8 cellular contexts compared by ENCODE assay signal in genomic region chr7:100890640-100891521, GRCh38. TPM values are rescaled to one million over a fixed set of nuclear protein-coding genes. Genes with fewer than 3 reads are reported as not detected.
DNase-seq lines count a peak whose midpoint lies in the region; ATAC-seq, FAIRE-seq and TF ChIP-seq lines count a peak whose summit lies in the region.

No MANE protein-coding gene starts in this region.

- FAIRE-seq in pancreas (lab: Jason Lieb, UNC), result no peak

- H3K36me3 ChIP-seq in DOHH2 (ENCODE audit: control insufficient read depth, low read length) (peaks cover 33% of the 10 kb centered on the region), PC-9 (ENCODE audit: low read depth) (peaks cover 11% of the 10 kb centered on the region), esophagus (ENCODE audit: control insufficient read depth in 2 of 2, insufficient read depth in 2 of 2, low read length in 1 of 2) (peaks cover 10 to 23% of the 10 kb centered on the region in 2 donors), pancreas (peaks cover 0 to 19% (median 6%) of the 10 kb centered on the region in 3 donors)

- TF ChIP-seq CTCF in DOHH2 (IDR thresholded peaks at IDR 0.05; ENCODE audit: low read depth, low read length, poor library complexity, severe bottlenecking) (no peak), PC-9 (conservative IDR thresholded peaks at IDR 0.05) (no peak; the same call in 1 of the 2 replicates), pancreas (IDR thresholded peaks at IDR 0.05) (no peak)

- DNase-seq in PC-9 (no peak), pancreas (peak in 3 of 6 donors; percentile 17 to 79 (median 55)), SHP77 treated with DMSO at 0.1 percent for 48 hours (lab: John Stamatoyannopoulos, UW) (no peak), NCI-H1105 treated with DMSO at 0.1 percent for 48 hours (lab: John Stamatoyannopoulos, UW) (no peak)

- H3K79me2 ChIP-seq in DOHH2 (ENCODE audit: control insufficient read depth, low read length) (peaks cover 18% of the 10 kb centered on the region), PC-9 (ENCODE audit: low read depth) (peaks cover 25% of the 10 kb centered on the region)

- CTCF ChIA-PET in PC-9 (lab: Charles Lee), result interaction anchor here (0.6 kb wide), 4 partner anchors 14 to 1018 kb away, joined by 3 to 9 read pairs (median 5); no protein-coding TSS in a partner anchor

- ATAC-seq in pancreas (no peak), HG02938 (IDR thresholded peaks at IDR 0.05; ENCODE audit: unreplicated experiment) (no peak), HG03469 (IDR thresholded peaks at IDR 0.05; ENCODE audit: unreplicated experiment) (no peak)

- H3K4me3 ChIP-seq in DOHH2 (ENCODE audit: low read length) (peak overlapping the region; percentile 71), PC-9 (peak overlapping the region; percentile 77), esophagus (ENCODE audit: low read depth in 1 of 2, low read length in 2 of 2) (peak overlapping the region; percentile 45 to 54), pancreas (peak overlapping the region in 3 of 4 donors; percentile 48 to 73 (median 62))

- H3K9me2 ChIP-seq in DOHH2 (replicated peaks; ENCODE audit: control insufficient read depth, low read length), result no peaks in the 10 kb centered on the region
- no peaks in the 10 kb centered on the region for H3K9me2 ChIP-seq in PC-9 (ENCODE audit: insufficient read depth)

- TSS peak; percentile 8 for BruUV-seq in PC-9 (replicated peaks; lab: Mats Ljungman, UMichigan)

- H4K20me1 ChIP-seq in DOHH2 (ENCODE audit: control insufficient read depth, insufficient read depth, low read depth, low read length) (peaks cover 11% of the 10 kb centered on the region; the same call in 1 of the 2 replicates), PC-9 (ENCODE audit: insufficient read depth) (no peaks in the 10 kb centered on the region; the same call in 1 of the 2 replicates)

- 12 to 18% methylated on average over 38 to 43 of the region's 43 CpGs for WGBS in esophagus, 2 donors
- 41 to 50% methylated on average over 36 to 43 of the region's 43 CpGs for WGBS in pancreas, 2 donors

- H3K9me3 ChIP-seq in DOHH2 (ENCODE audit: control insufficient read depth, insufficient read depth, low read length), result no peaks in the 10 kb centered on the region
- no peaks in the 10 kb centered on the region for H3K9me3 ChIP-seq in PC-9 (ENCODE audit: insufficient read depth, low read depth)
- H3K9me3 ChIP-seq in esophagus (ENCODE audit: control insufficient read depth in 2 of 2, insufficient read depth in 1 of 2, low read depth in 1 of 2, low read length in 1 of 2), result peaks cover 0 to 2% of the 10 kb centered on the region in 2 donors
- no peaks in the 10 kb centered on the region for H3K9me3 ChIP-seq in pancreas

- H3K4me2 ChIP-seq in DOHH2 (ENCODE audit: low read length) (peak overlapping the region; percentile 79), PC-9 (peak overlapping the region; percentile 98)

- POLR2A ChIA-PET in PC-9 (lab: Charles Lee; ENCODE audit: unreplicated experiment), result interaction anchor here (0.6 to 0.7 kb wide), 5 partner anchors 13 to 292 kb away, joined by 3 to 17 read pairs (median 7); no protein-coding TSS in a partner anchor

- H3K4me1 ChIP-seq in DOHH2 (ENCODE audit: control insufficient read depth, low read length) (peaks cover 57% of the 10 kb centered on the region), PC-9 (replicated peaks; ENCODE audit: insufficient read depth) (peaks cover 26% of the 10 kb centered on the region), esophagus (ENCODE audit: control insufficient read depth in 2 of 2, insufficient read depth in 2 of 2, low read length in 1 of 2) (peaks cover 6 to 30% of the 10 kb centered on the region in 2 donors), pancreas (peaks cover 5 to 16% (median 10%) of the 10 kb centered on the region in 3 donors)

- peak overlapping the region; percentile 93 for H2AFZ ChIP-seq in PC-9

- intact Hi-C loops in PC-9 (cut with micrococcal nuclease; ENCODE audit: unreplicated experiment) (loop anchor here (1.0 to 10.0 kb wide), 5 partner anchors 64 to 644 kb away; partner anchors contain the start of genes EPHB4 and GNB2), pancreas (cut with DNase I) (loop anchor here in 2 of 3 donors (5.0 to 10.0 kb wide), 2 partner anchors 171 to 174 kb away; no protein-coding TSS in a partner anchor)

- peaks cover 42% of the 10 kb centered on the region for H3K27me3 ChIP-seq in DOHH2 (ENCODE audit: control insufficient read depth, low read length)
- 0 out of 2 replicates have a peak, but pooled peaks cover 7% of the 10 kb centered on the region for H3K27me3 ChIP-seq in PC-9 (ENCODE audit: insufficient read depth, low read depth)
- H3K27me3 ChIP-seq in esophagus (ENCODE audit: control insufficient read depth in 1 of 2, insufficient read depth in 2 of 2, low read length in 2 of 2), result peaks cover 0 to 6% of the 10 kb centered on the region in 2 donors
- no peaks in the 10 kb centered on the region for H3K27me3 ChIP-seq in pancreas

- H3F3A ChIP-seq in DOHH2 (ENCODE audit: control insufficient read depth, insufficient read depth), result peaks cover 27% of the 10 kb centered on the region
- peaks cover 45% of the 10 kb centered on the region for H3F3A ChIP-seq in PC-9 (ENCODE audit: insufficient read depth, low read depth)

- no peak overlapping the region for H3K27ac ChIP-seq in DOHH2 (ENCODE audit: low read depth, low read length)
- peak overlapping the region; percentile 90 for H3K27ac ChIP-seq in PC-9
- peak overlapping the region; percentile 96 to 99 for H3K27ac ChIP-seq in esophagus (ENCODE audit: low read depth in 2 of 2, low read length in 1 of 2)
- H3K27ac ChIP-seq in pancreas, result peak overlapping the region; percentile 75 to 94 (median 84)

RNA-seq across cellular contexts. Expression of gene UFSP1, which starts 1.4 kb away (rescaled TPM):
- total RNA-seq in PC-9 (2021), result 2.7 and 2.8 TPM in 2 replicates
- polyA plus RNA-seq in esophagus, result 1 to 10 TPM; 3.8 to 3.9 TPM
- 1 to 10 TPM in 5 of 6 donors, under 1 TPM in 1; 0.83 to 3.2 (median 2.1) TPM for total RNA-seq in pancreas
- polyA plus RNA-seq in pancreas, result 1 to 10 TPM; 5.2 to 6.3 TPM

RNA-seq across cellular contexts. Expression of gene ACHE, which starts 4.8 kb away (rescaled TPM):
- total RNA-seq in PC-9 (2021) (0.28 and 0.35 TPM in 2 replicates), pancreas (10 to 100 TPM in 1 of 6 donors, 1 to 10 TPM in 5; 1.2 to 10.9 (median 3.3) TPM)
- polyA plus RNA-seq in esophagus (1 to 10 TPM in 1 of 2 donors, under 1 TPM in 1; 0.52 to 1.4 TPM), pancreas (1 to 10 TPM; 2.2 to 4.1 TPM)

RNA-seq across cellular contexts. Expression of gene SRRT, which starts 16.0 kb away (rescaled TPM):
- total RNA-seq in PC-9 (2021) (116 and 144 TPM in 2 replicates), pancreas (10 to 100 TPM; 39.2 to 83.5 (median 50.0) TPM)
- polyA plus RNA-seq in esophagus (100 to 1,000 TPM in 1 of 2 donors, 10 to 100 TPM in 1; 70.7 to 105 TPM), pancreas (100 to 1,000 TPM; 139 to 179 TPM)

RNA-seq across cellular contexts. Expression of gene TRIP6, which starts 23.7 kb away (rescaled TPM):
- total RNA-seq in PC-9 (2021) (89.3 and 91.4 TPM in 2 replicates), pancreas (10 to 100 TPM; 24.1 to 36.6 (median 33.1) TPM)
- polyA plus RNA-seq in esophagus (10 to 100 TPM; 39.4 to 75.0 TPM), pancreas (10 to 100 TPM; 41.7 to 57.6 TPM)

RNA-seq across cellular contexts. Expression of gene SLC12A9, which starts 38.4 kb away (rescaled TPM):
- total RNA-seq in PC-9 (2021) (34.7 and 36.7 TPM in 2 replicates), pancreas (10 to 100 TPM; 11.9 to 20.8 (median 13.9) TPM)
- polyA plus RNA-seq in esophagus (10 to 100 TPM; 13.8 to 23.0 TPM), pancreas (10 to 100 TPM; 34.4 to 34.6 TPM)
